27 cellular contexts compared by ENCODE assay signal in the genomic region with DNA sequence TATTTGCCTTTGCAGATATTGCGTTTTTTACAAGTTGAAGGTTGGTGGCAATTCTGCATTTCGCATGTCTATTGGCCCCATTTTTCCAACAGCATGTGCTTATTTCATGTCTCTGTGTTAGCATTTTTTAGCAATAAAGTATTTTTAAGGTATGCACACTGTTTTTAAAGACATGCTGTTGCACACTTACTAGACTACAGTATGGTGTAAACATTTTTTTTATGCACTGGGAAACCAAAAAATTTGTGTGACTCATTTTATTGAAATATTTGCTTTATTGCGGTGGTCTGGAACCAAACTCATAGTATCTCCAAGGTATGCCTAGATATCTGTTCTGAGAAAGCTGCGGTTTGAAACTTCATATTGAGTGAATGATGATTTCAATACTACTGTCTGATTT. TPM values are rescaled to one million over a fixed set of nuclear protein-coding genes. Genes with fewer than 3 reads are reported as not detected.
DNase-seq lines count a peak whose midpoint lies in the region; ATAC-seq and TF ChIP-seq lines count a peak whose summit lies in the region.
"Had no signal": no experiment of that assay in that cellular context is flagged by ENCODE, and none has a peak within 500 bp of the region (broad histone marks: within the 10 kb centered on the region; RNA-seq: fewer than 3 reads in every experiment).

No MANE protein-coding gene starts in this region.

- H3K4me3 Mint-ChIP-seq in nephron progenitor cell: no peak overlapping the region
- H3K4me3 Mint-ChIP-seq: CD4-positive, CD25-positive, alpha-beta regulatory T cell had no signal

- peak; percentile 86 for ATAC-seq in PC-3
- no peak for ATAC-seq in left colon
- ATAC-seq: Right ventricle myocardium inferior had no signal

- CTCF ChIA-PET in PC-3 (lab: Charles Lee): no interaction called here

- TF ChIP-seq POLR2A in thyroid gland (IDR thresholded peaks at IDR 0.05): no peak

- H2AFZ ChIP-seq in PC-3 (ENCODE audit: low read length): no peak overlapping the region
- H2AFZ ChIP-seq: PC-9 had no signal

- in situ Hi-C loops in astrocyte of the spinal cord (cut with HindIII; ENCODE audit: low sequenced_read_pairs): no loop called here

- DNase-seq in EH (ENCODE audit: low read depth) (peak; percentile 82), PC-3 (peak; percentile 70), astrocyte of the spinal cord (ENCODE audit: low read depth, low spot score) (peak; percentile 52), nephron progenitor cell (no peak), NCI-H774 (lab: John Stamatoyannopoulos, UW) (no peak), left colon (no peak), thyroid gland (no peak)
- no peak for DNase-seq in stimulated activated CD8-positive, alpha-beta memory T cell treated with anti-CD3 and anti-CD28 coated beads, Interleukin-4, amount 100 ng/mL, for 48 hours
- DNase-seq: 8988T; ACHN; CD4-positive, CD25-positive, alpha-beta regulatory T cell; DMS153; DND-41; HCEC 1CT; NCI-H1105; NCI-H1436 treated with DMSO at 0.1 percent for 48 hours; NCI-H2029; NCI-H446; NCI-H524 treated with DMSO at 0.1 percent for 48 hours; NCI-H82; NK-92 treated with Interleukin-12 subunit alpha and Interleukin-12 subunit beta, amount 100 ng/mL, for 24 hours; PC-9; SJCRH30 had no signal

- H3K9me3 ChIP-seq in PC-3 (ENCODE audit: low read length) (no peaks in the 10 kb centered on the region), thyroid gland (no peaks in the 10 kb centered on the region)

- H3K36me3 Mint-ChIP-seq in nephron progenitor cell (ENCODE audit: low read depth): peaks cover 68% of the 10 kb centered on the region
- H3K36me3 Mint-ChIP-seq: CD4-positive, CD25-positive, alpha-beta regulatory T cell had no signal

- H3K9me3 Mint-ChIP-seq in nephron progenitor cell: peaks cover 43% of the 10 kb centered on the region

- peak overlapping the region; percentile 98 for H3K27ac Mint-ChIP-seq in nephron progenitor cell
- H3K27ac Mint-ChIP-seq: CD4-positive, CD25-positive, alpha-beta regulatory T cell had no signal

- H3K36me3 ChIP-seq in PC-3 (ENCODE audit: low read depth, low read length): no peaks in the 10 kb centered on the region
- no peaks in the 10 kb centered on the region for H3K36me3 ChIP-seq in thyroid gland
- H3K36me3 ChIP-seq: SJCRH30 had no signal

- H3K4me3 ChIP-seq in PC-3 (ENCODE audit: low read length) (no peak overlapping the region), astrocyte of the spinal cord (ENCODE audit: low read depth, low read length) (no peak overlapping the region), thyroid gland (replicated peaks in 1 of 3) (no peak overlapping the region)
- H3K4me3 ChIP-seq: PC-9, SJCRH30 had no signal

- peaks cover 10% of the 10 kb centered on the region; the same call in 1 of the 2 replicates for H3K79me2 ChIP-seq in PC-3 (ENCODE audit: low read length)

- 97 to 98% methylated on average over 4 of the region's 4 CpGs for WGBS in thyroid gland, 2 donors

- TF ChIP-seq CTCF in PC-3 (conservative IDR thresholded peaks at IDR 0.05; ENCODE audit: low read depth, low read length) (no peak), astrocyte of the spinal cord (IDR thresholded peaks at IDR 0.05; ENCODE audit: low read depth, low read length) (no peak), nephron progenitor cell (IDR thresholded peaks at IDR 0.05) (no peak), thyroid gland (IDR thresholded peaks at IDR 0.05) (no peak)

- H3K27ac ChIP-seq in PC-3 (ENCODE audit: low read length) (peak overlapping the region; percentile 56), thyroid gland (no peak overlapping the region)
- H3K27ac ChIP-seq: PC-9, SJCRH30 had no signal

- H3K4me1 Mint-ChIP-seq in nephron progenitor cell: peaks cover 45% of the 10 kb centered on the region
- H3K4me1 Mint-ChIP-seq: CD4-positive, CD25-positive, alpha-beta regulatory T cell had no signal

- no peak overlapping the region for H3K9ac ChIP-seq in PC-3 (ENCODE audit: low read length)

- POLR2A ChIA-PET in PC-3 (lab: Charles Lee; ENCODE audit: unreplicated experiment): no interaction called here

- no peaks in the 10 kb centered on the region for H3K27me3 Mint-ChIP-seq in nephron progenitor cell (ENCODE audit: low read depth, poor library complexity)

- H4K20me1 ChIP-seq in PC-3 (ENCODE audit: low read length): 0 out of 2 replicates have a peak, but pooled peaks cover 3% of the 10 kb centered on the region

- H3K27me3 ChIP-seq in PC-3 (ENCODE audit: low read length): no peaks in the 10 kb centered on the region
- no peaks in the 10 kb centered on the region for H3K27me3 ChIP-seq in thyroid gland
- H3K27me3 ChIP-seq: SJCRH30 had no signal

- intact Hi-C loops in PC-3 (cut with micrococcal nuclease) (no loop called here), left colon (cut with DNase I, micrococcal nuclease) (no loop called here), thyroid gland (cut with DNase I) (no loop called here)

- H3K4me1 ChIP-seq in PC-3 (ENCODE audit: insufficient read depth, low read length) (peaks cover 22% of the 10 kb centered on the region), thyroid gland (peaks cover 10 to 12% of the 10 kb centered on the region in 2 donors)
- H3K4me1 ChIP-seq: SJCRH30 had no signal

- peaks cover 5% of the 10 kb centered on the region for H3F3A ChIP-seq in PC-3 (ENCODE audit: low read length, unreplicated experiment)

- peak overlapping the region; percentile 55 for H3K4me2 ChIP-seq in PC-3 (ENCODE audit: low read length)
- H3K4me2 ChIP-seq: PC-9 had no signal

- BruUV-seq in PC-3 (replicated peaks; lab: Mats Ljungman, UMichigan): no TSS peak

- no peaks in the 10 kb centered on the region for H3K9me2 ChIP-seq in PC-3 (replicated peaks; ENCODE audit: low read length)

RNA-seq across cellular contexts. Expression of gene RNF113B, which starts 55.4 kb away (rescaled TPM):
- not detected in 2 replicates for total RNA-seq in PC-3 (2014; rRNA removed)
- not detected for total RNA-seq in left colon
- not detected for total RNA-seq in thyroid gland
- total RNA-seq: CD4-positive, CD25-positive, alpha-beta regulatory T cell; G401; H1; PC-9; Right ventricle myocardium inferior; RPMI7951; SJCRH30 had no signal

Comparison
In these comparisons a context has a peak if more than half of its experiments do, and no peak if none do; other contexts are left out.
1. DNase-seq: peak in EH (single experiment), PC-3 (single experiment) and astrocyte of the spinal cord (single experiment); none in nephron progenitor cell (single experiment), NCI-H774 (single experiment), left colon (0 of 2), stimulated activated CD8-positive, alpha-beta memory T cell treated with anti-CD3 and anti-CD28 coated beads, Interleukin-4, amount 100 ng/mL, for 48 hours (single experiment) and thyroid gland (0 of 2).